Comparison of ENCODE assay signal across 15 cellular contexts in genomic region chr11:34028407-34028804, GRCh38. TPM values are rescaled to one million over a fixed set of nuclear protein-coding genes. Genes with fewer than 3 reads are reported as not detected.
DNase-seq lines count a peak whose midpoint lies in the region; ATAC-seq and TF ChIP-seq lines count a peak whose summit lies in the region.
"Had no signal": no experiment of that assay in that cellular context is flagged by ENCODE, and none has a peak within 500 bp of the region (broad histone marks: within the 10 kb centered on the region; RNA-seq: fewer than 3 reads in every experiment).

No MANE protein-coding gene starts in this region.

- H3K4me1 Mint-ChIP-seq in nephron = no peaks in the 10 kb centered on the region
- H3K4me1 Mint-ChIP-seq in immature natural killer cell = no peaks in the 10 kb centered on the region
- no peaks in the 10 kb centered on the region for H3K4me1 Mint-ChIP-seq in T-helper 17 cell
- no peaks in the 10 kb centered on the region for H3K4me1 Mint-ChIP-seq in CD14-positive monocyte
- H3K4me1 Mint-ChIP-seq: natural killer cell; stimulated activated memory B cell treated with anti-CD40 and anti-IgM and Interleukin-4, amounts not matched to agents 10 μg/mL and 1 μg/mL and 100 μg/mL, for 72 hours had no signal

- H3K36me3 Mint-ChIP-seq in nephron (ENCODE audit: low read depth) (no peaks in the 10 kb centered on the region), immature natural killer cell (no peaks in the 10 kb centered on the region), T-helper 17 cell (ENCODE audit: low read depth) (no peaks in the 10 kb centered on the region), CD14-positive monocyte (no peaks in the 10 kb centered on the region)
- H3K36me3 Mint-ChIP-seq: natural killer cell; stimulated activated memory B cell treated with anti-CD40 and anti-IgM and Interleukin-4, amounts not matched to agents 10 μg/mL and 1 μg/mL and 100 μg/mL, for 72 hours had no signal

- H3K36me3 ChIP-seq in Peyer's patch = no peaks in the 10 kb centered on the region
- H3K36me3 ChIP-seq: HAP-1 had no signal

- H3K4me1 ChIP-seq in Peyer's patch = peaks cover 0 to 11% (median 0%) of the 10 kb centered on the region in 4 donors
- H3K4me1 ChIP-seq: HAP-1 had no signal

- peak overlapping the region in 2 of 3 experiments; percentile 24 to 28 for H3K27ac Mint-ChIP-seq in nephron
- H3K27ac Mint-ChIP-seq in immature natural killer cell = no peak overlapping the region
- H3K27ac Mint-ChIP-seq in T-helper 17 cell = no peak overlapping the region
- H3K27ac Mint-ChIP-seq in CD14-positive monocyte = no peak overlapping the region
- H3K27ac Mint-ChIP-seq: natural killer cell; stimulated activated memory B cell treated with anti-CD40 and anti-IgM and Interleukin-4, amounts not matched to agents 10 μg/mL and 1 μg/mL and 100 μg/mL, for 72 hours had no signal

- intact Hi-C loops in CD14-positive monocyte (cut with micrococcal nuclease) = no loop called here

- H3K4me3 ChIP-seq in Peyer's patch (no peak overlapping the region), foreskin fibroblast (ENCODE audit: low read depth in 1 of 2, low read length in 2 of 2) (no peak overlapping the region)
- H3K4me3 ChIP-seq: HAP-1 had no signal

- H3K9me3 ChIP-seq in Peyer's patch (no peaks in the 10 kb centered on the region), T-helper 17 cell (ENCODE audit: control insufficient read depth, low read length, poor library complexity, severe bottlenecking) (no peaks in the 10 kb centered on the region)
- H3K9me3 ChIP-seq: HAP-1 had no signal

- TF ChIP-seq POLR2A in Peyer's patch (IDR thresholded peaks at IDR 0.05) = no peak

- DNase-seq in AG08395 (ENCODE audit: low spot score) = peak; percentile 64
- DNase-seq in Peyer's patch = peak in 1 of 3 donors; percentile 51
- peak; percentile 36 to 73 for DNase-seq in foreskin fibroblast
- DNase-seq in immature natural killer cell = no peak
- DNase-seq in T-helper 17 cell = no peak
- DNase-seq in CD14-positive monocyte (ENCODE audit: low spot score) = no peak
- DNase-seq: activated naive CD4-positive, alpha-beta T cell treated with anti-CD3 and anti-CD28 coated beads, Interleukin-2, amount 50 U/mL, for 16 hours; AML-193; effector CD4-positive, alpha-beta T cell; natural killer cell; NCI-H524 had no signal

- H3K9me3 Mint-ChIP-seq in nephron (no peaks in the 10 kb centered on the region), immature natural killer cell (peaks cover 0 to 1% (median 0%) of the 10 kb centered on the region in 6 donors), CD14-positive monocyte (peaks cover 0 to 3% (median 0%) of the 10 kb centered on the region in 7 donors)
- H3K9me3 Mint-ChIP-seq: natural killer cell; stimulated activated memory B cell treated with anti-CD40 and anti-IgM and Interleukin-4, amounts not matched to agents 10 μg/mL and 1 μg/mL and 100 μg/mL, for 72 hours had no signal

- H3K4me3 Mint-ChIP-seq in nephron (no peak overlapping the region), immature natural killer cell (no peak overlapping the region), T-helper 17 cell (no peak overlapping the region), CD14-positive monocyte (no peak overlapping the region)
- H3K4me3 Mint-ChIP-seq: natural killer cell; stimulated activated memory B cell treated with anti-CD40 and anti-IgM and Interleukin-4, amounts not matched to agents 10 μg/mL and 1 μg/mL and 100 μg/mL, for 72 hours had no signal

- peak overlapping the region in 3 of 4 donors; percentile 46 to 72 (median 52) for H3K27ac ChIP-seq in Peyer's patch

- no peak for ATAC-seq in GM18867 (IDR thresholded peaks at IDR 0.05; ENCODE audit: unreplicated experiment)
- no peak for ATAC-seq in T-helper 17 cell
- ATAC-seq: natural killer cell; stimulated activated memory B cell treated with anti-CD40 and anti-IgM and Interleukin-4, amounts not matched to agents 10 μg/mL and 1 μg/mL and 100 μg/mL, for 72 hours had no signal

- no peak for TF ChIP-seq CTCF in Peyer's patch (IDR thresholded peaks at IDR 0.05)
- TF ChIP-seq CTCF in foreskin fibroblast (IDR thresholded peaks at IDR 0.05; ENCODE audit: low read depth, low read length) = no peak
- TF ChIP-seq CTCF in nephron (IDR thresholded peaks at IDR 0.05; ENCODE audit: unreplicated experiment in 3 of 3) = no peak
- TF ChIP-seq CTCF in CD14-positive monocyte (IDR thresholded peaks at IDR 0.05) = no peak

- H3K27me3 ChIP-seq in Peyer's patch = no peaks in the 10 kb centered on the region

- H3K27me3 Mint-ChIP-seq in nephron (ENCODE audit: low read depth) (no peaks in the 10 kb centered on the region), immature natural killer cell (ENCODE audit: low read depth in 3 of 3) (peaks cover 0 to 4% (median 2%) of the 10 kb centered on the region in 3 donors), T-helper 17 cell (peaks cover 6% of the 10 kb centered on the region), CD14-positive monocyte (ENCODE audit: low read depth in 3 of 3) (peaks cover 0 to 8% (median 4%) of the 10 kb centered on the region in 3 donors)

RNA-seq across cellular contexts. Expression of gene CAPRIN1, which starts 23.1 kb away (rescaled TPM):
- total RNA-seq in Peyer's patch = 100 to 1,000 TPM; 107 to 158 (median 142) TPM
- polyA plus RNA-seq in immature natural killer cell = 10 to 100 TPM; 27.8 to 71.2 (median 43.3) TPM
- 100 to 1,000 TPM; 109 to 120 TPM for total RNA-seq in T-helper 17 cell
- polyA plus RNA-seq in CD14-positive monocyte = 10 to 100 TPM; 59.2 to 81.5 TPM

Comparison
In these comparisons a context has a peak if more than half of its experiments do, and no peak if none do; other contexts are left out.
1. DNase-seq: peak in AG08395 (single experiment) and foreskin fibroblast (2 of 2); none in immature natural killer cell (0 of 3), T-helper 17 cell (0 of 3) and CD14-positive monocyte (single experiment).
2. H3K27ac Mint-ChIP-seq: peak in nephron (2 of 3); none in immature natural killer cell (0 of 6), T-helper 17 cell (single experiment) and CD14-positive monocyte (0 of 7).